Comparison of ENCODE assay signal across 21 cellular contexts in the genomic region with DNA sequence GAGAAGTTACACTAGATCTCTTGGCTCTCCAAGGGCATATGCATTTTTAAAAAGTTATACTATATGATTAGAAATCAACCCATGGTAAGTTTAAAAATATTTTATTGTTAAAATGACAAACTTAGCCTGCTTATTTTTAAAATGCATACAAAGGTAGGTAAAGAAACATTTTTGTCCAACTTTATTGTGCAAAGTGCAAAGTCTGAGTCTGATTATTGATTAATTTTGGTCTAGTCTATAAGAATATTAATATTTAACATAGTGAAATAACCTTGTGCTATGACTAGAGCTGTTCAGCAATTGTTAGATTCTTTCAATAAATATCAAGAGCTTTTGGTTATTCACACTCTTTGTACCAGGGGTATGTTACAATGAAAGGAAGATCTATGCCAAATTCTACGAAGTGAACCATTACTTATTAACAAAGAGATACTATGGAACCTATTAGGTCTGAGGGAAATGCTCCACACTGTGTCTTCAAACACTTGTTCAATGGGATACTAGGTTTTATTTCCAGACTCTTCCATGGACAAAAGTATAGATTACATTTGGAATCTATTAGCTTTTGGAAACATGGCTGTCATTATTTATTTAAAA.
"Had no signal": no experiment of that assay in that cellular context is flagged by ENCODE, and none has a peak within 500 bp of the region (broad histone marks: within the 10 kb centered on the region; RNA-seq: fewer than 3 reads in every experiment).

No MANE protein-coding gene starts in this region.

- H3K9me3 Mint-ChIP-seq: memory B cell had no signal

- H3K4me1 ChIP-seq: esophagus muscularis mucosa, foreskin keratinocyte, gastroesophageal sphincter, heart left ventricle, left lung, lower lobe of right lung had no signal

- ATAC-seq: foreskin keratinocyte, gastroesophageal sphincter, heart left ventricle, left colon, left lung, left ventricle myocardium superior, lower lobe of right lung had no signal

- H3K27ac ChIP-seq: coronary artery, esophagus muscularis mucosa, foreskin keratinocyte, gastroesophageal sphincter, heart left ventricle, left lung, lower lobe of right lung had no signal

- H3K4me1 Mint-ChIP-seq: memory B cell had no signal

- H3K27ac Mint-ChIP-seq: memory B cell had no signal

- H3K4me3 Mint-ChIP-seq: memory B cell had no signal

- H3K36me3 ChIP-seq: esophagus muscularis mucosa, gastroesophageal sphincter, heart left ventricle, left lung, lower lobe of right lung had no signal

- H3K4me3 ChIP-seq: coronary artery, dorsolateral prefrontal cortex, esophagus muscularis mucosa, gastroesophageal sphincter, heart left ventricle, left lung, lower lobe of right lung had no signal

- DNase-seq: dermis blood vessel endothelial cell; dorsolateral prefrontal cortex; effector CD4-positive, alpha-beta T cell; effector memory CD4-positive, alpha-beta T cell; foreskin keratinocyte; heart left ventricle; hippocampal formation; islet precursor cell; kidney; kidney glomerular epithelial cell; left colon; left lung; left ventricle myocardium superior; lower lobe of right lung; mesendoderm; midbrain had no signal

- H3K27me3 ChIP-seq: dorsolateral prefrontal cortex, esophagus muscularis mucosa, foreskin keratinocyte, gastroesophageal sphincter, heart left ventricle, left lung had no signal

- H3K9me3 ChIP-seq: esophagus muscularis mucosa, gastroesophageal sphincter, heart left ventricle, left lung, lower lobe of right lung had no signal

- FAIRE-seq: endothelial cell of umbilical vein, kidney had no signal
